10 cellular contexts compared by ENCODE assay signal in the genomic region with DNA sequence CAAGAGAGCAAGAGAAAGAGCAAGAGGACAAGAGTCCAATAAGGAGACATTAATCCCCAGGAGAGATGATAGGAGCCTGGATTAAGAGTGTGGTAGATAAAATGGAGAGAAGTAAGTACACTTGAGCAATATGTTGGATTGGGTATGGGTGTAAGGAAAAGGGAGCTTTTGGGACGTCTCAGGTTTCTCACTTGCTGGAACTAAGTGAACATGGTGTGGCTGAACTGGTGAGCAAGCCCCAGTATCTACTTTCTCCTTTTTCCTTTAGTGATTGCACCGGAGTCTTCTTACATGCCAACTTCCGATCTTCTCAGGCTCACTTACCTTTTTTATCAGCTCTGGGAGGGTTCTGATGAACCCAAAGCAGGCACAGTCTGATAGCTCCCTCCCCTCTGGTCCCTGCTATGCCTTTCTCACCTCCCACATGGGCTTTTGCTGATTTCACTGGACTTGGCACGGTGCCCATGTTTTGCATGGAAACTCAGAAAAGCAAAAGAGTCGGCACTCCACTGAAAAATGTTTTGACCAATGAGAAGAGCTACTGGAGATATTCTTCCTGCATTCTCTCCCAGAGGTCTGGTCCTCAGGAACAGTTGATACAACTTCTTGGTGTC. TPM values are rescaled to one million over a fixed set of nuclear protein-coding genes. Genes with fewer than 3 reads are reported as not detected.
A peak's percentile ranks its signal among the peaks of the same experiment; 100 is the strongest.
DNase-seq lines count a peak whose midpoint lies in the region; ATAC-seq and TF ChIP-seq lines count a peak whose summit lies in the region.
"Had no signal": no experiment of that assay in that cellular context is flagged by ENCODE, and none has a peak within 500 bp of the region (broad histone marks: within the 10 kb centered on the region; RNA-seq: fewer than 3 reads in every experiment).

No MANE protein-coding gene starts in this region.

- H3K4ac ChIP-seq in mesenchymal stem cell (ENCODE audit: low read depth in 1 of 2, low read length in 2 of 2), result no peak overlapping the region

- peak; percentile 69 for ATAC-seq in omental fat pad (ENCODE audit: low FRiP score)
- ATAC-seq: activated CD4-positive, alpha-beta T cell treated with anti-CD3 and anti-CD28 coated beads for 36 hours; body of pancreas had no signal

- H3K4me2 ChIP-seq in mesenchymal stem cell (ENCODE audit: low read length, poor library complexity, severe bottlenecking), result no peak overlapping the region

- no peaks in the 10 kb centered on the region for H3K79me1 ChIP-seq in mesenchymal stem cell (replicated peaks; ENCODE audit: low read length, poor library complexity, severe bottlenecking)

- no peaks in the 10 kb centered on the region for H3K4me1 ChIP-seq in mesenchymal stem cell (ENCODE audit: control insufficient read depth, insufficient read depth, low read depth, low read length)
- H3K4me1 ChIP-seq: body of pancreas had no signal

- no peak overlapping the region for H2BK15ac ChIP-seq in mesenchymal stem cell (ENCODE audit: low read depth, poor library complexity, severe bottlenecking)

- no peak overlapping the region for H2AK5ac ChIP-seq in mesenchymal stem cell (ENCODE audit: low read length, severe bottlenecking)

- no peak overlapping the region for H3K4me3 ChIP-seq in epithelial cell of esophagus (ENCODE audit: low read length)
- H3K4me3 ChIP-seq in mesenchymal stem cell (ENCODE audit: insufficient read depth in 1 of 2, low read depth in 1 of 2, low read length in 2 of 2), result no peak overlapping the region
- H3K4me3 ChIP-seq: body of pancreas had no signal

- no peak overlapping the region for H3K9ac ChIP-seq in mesenchymal stem cell (ENCODE audit: low read length)

- no peak overlapping the region for H2AFZ ChIP-seq in mesenchymal stem cell (ENCODE audit: low read depth, low read length)

- WGBS in mesenchymal stem cell, result 59% methylated on average over 4 of the region's 5 CpGs

- TF ChIP-seq CTCF in epithelial cell of esophagus (IDR thresholded peaks at IDR 0.05; ENCODE audit: insufficient read depth, low read depth, low read length, missing control alignments) (no peak), omental fat pad (IDR thresholded peaks at IDR 0.05) (no peak)

- H3K27me3 ChIP-seq in mesenchymal stem cell (ENCODE audit: control insufficient read depth in 1 of 2, insufficient read depth in 1 of 2, low read length in 2 of 2), result peaks cover 0 to 28% of the 10 kb centered on the region in 2 experiments
- H3K27me3 ChIP-seq: body of pancreas had no signal

- H3K18ac ChIP-seq in mesenchymal stem cell (ENCODE audit: low read depth in 1 of 2, low read length in 2 of 2), result no peak overlapping the region

- no peak overlapping the region for H2BK5ac ChIP-seq in mesenchymal stem cell (ENCODE audit: low read depth, low read length, poor library complexity, severe bottlenecking)

- DNase-seq in HT-29 (ENCODE audit: low spot score) (peak; percentile 11), NCI-H524 (lab: John Stamatoyannopoulos, UW) (peak; percentile 34 to 68), epithelial cell of esophagus (ENCODE audit: low read depth) (peak; percentile 24), omental fat pad (ENCODE audit: low spot score) (peak; percentile 53), NCI-H2196 treated with DMSO at 0.1 percent for 48 hours (lab: John Stamatoyannopoulos, UW; ENCODE audit: unreplicated experiment) (no peak), mesenchymal stem cell (no peak), amygdala (lab: John Stamatoyannopoulos, UW) (no peak)
- DNase-seq: activated CD4-positive, alpha-beta T cell treated with anti-CD3 and anti-CD28 coated beads for 36 hours; SW 1271 had no signal

- H4K91ac ChIP-seq in mesenchymal stem cell (ENCODE audit: low read length), result no peak overlapping the region

- H3K27ac ChIP-seq in mesenchymal stem cell (ENCODE audit: low read length, poor library complexity, severe bottlenecking), result no peak overlapping the region
- H3K27ac ChIP-seq: body of pancreas had no signal

- no peak overlapping the region for H3K14ac ChIP-seq in mesenchymal stem cell (ENCODE audit: low read length in 2 of 2)

- no peaks in the 10 kb centered on the region for H3K9me3 ChIP-seq in mesenchymal stem cell (ENCODE audit: control insufficient read depth, low read length)
- H3K9me3 ChIP-seq: body of pancreas had no signal

- H2BK12ac ChIP-seq in mesenchymal stem cell (ENCODE audit: low read length in 2 of 2), result no peak overlapping the region

- no peak overlapping the region for H4K8ac ChIP-seq in mesenchymal stem cell (ENCODE audit: low read length)

- no peak overlapping the region for H3K23ac ChIP-seq in mesenchymal stem cell (ENCODE audit: low read length in 2 of 2)

- H2BK120ac ChIP-seq in mesenchymal stem cell (ENCODE audit: low read depth, low read length), result no peak overlapping the region

- no peaks in the 10 kb centered on the region for H3K36me3 ChIP-seq in mesenchymal stem cell (ENCODE audit: control insufficient read depth in 1 of 2, insufficient read depth in 2 of 2, low read depth in 1 of 2, low read length in 2 of 2)

RNA-seq across cellular contexts. Expression of a gene that starts 14.5 kb away (rescaled TPM):
- not detected in 2 replicates for total RNA-seq in HT-29 (2014; rRNA removed; shearing (Covaris generic))
- 10 to 100 TPM in 1 of 4 donors, 1 to 10 TPM in 3; 1.3 to 11.2 (median 1.7) TPM for total RNA-seq in omental fat pad
- polyA plus RNA-seq in mesenchymal stem cell (2013, experiment 1 of 2), result not detected
- not detected for polyA plus RNA-seq in mesenchymal stem cell (2013, experiment 2 of 2)
- total RNA-seq: activated CD4-positive, alpha-beta T cell treated with anti-CD3 and anti-CD28 coated beads for 36 hours had no signal

Comparison
In these comparisons a context has a peak if more than half of its experiments do, and no peak if none do; other contexts are left out.
1. DNase-seq: peak in HT-29 (single experiment), NCI-H524 (2 of 2), epithelial cell of esophagus (single experiment) and omental fat pad (single experiment); none in NCI-H2196 treated with DMSO at 0.1 percent for 48 hours (single experiment), mesenchymal stem cell (single experiment) and amygdala (0 of 56).